1 cellular context compared by ENCODE assay signal in the genomic region with DNA sequence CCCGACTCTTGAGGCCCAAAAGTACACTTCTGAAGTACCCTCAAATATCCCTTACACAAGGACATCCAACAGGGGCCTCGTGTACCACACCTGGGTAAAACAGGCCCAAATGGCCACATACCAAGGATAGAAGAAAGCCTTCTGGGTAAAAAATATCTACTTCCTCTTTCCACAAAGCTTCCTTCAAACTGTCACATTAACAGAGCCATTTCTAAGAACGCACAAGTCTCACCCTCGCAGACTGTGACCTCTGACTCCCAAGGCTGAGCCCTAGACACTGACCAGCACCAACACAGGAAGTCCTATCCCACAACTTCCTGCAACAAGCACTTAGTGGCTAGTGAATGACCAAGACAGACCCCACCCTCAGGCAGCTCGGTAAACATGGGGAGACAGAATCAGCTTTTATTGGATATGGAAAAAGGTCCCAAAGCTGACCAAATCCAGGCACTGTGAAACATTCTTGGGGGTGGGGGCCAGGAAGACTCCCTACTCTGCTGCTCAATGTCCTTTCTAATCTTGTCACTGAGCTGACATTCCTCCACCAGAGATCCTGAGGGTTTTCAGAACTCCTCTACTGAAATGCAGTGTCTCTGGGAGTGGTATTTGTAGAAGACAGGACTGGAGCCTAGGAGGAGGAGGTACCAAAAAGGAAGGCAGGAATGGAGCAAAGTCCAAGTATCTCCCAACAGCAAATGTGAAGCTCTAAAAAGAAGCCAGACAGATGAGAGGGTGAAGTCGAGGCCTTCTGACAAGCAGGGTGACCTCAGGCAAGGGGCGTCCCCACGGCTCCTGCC.
A peak's percentile ranks its signal among the peaks of the same experiment; 100 is the strongest.
TF ChIP-seq lines count a peak whose summit lies in the region.

No MANE protein-coding gene starts in this region.

TF ChIP-seq in K562, 482 proteins besides CTCF, POLR2A, EP300 and RAD21 (continued from another document and continues in another):
- TF ChIP-seq ZNF165 (CRISPR knock-in tag; IDR thresholded peaks at IDR 0.05; ENCODE audit: borderline replicate concordance) (no peak), RREB1 (CRISPR knock-in tag; IDR thresholded peaks at IDR 0.05) (no peak), WHSC1 (IDR thresholded peaks at IDR 0.05; ENCODE audit: low read length) (no peak), JUNB (CRISPR knock-in tag; conservative IDR thresholded peaks at IDR 0.05) (no peak), SREBF1 (IDR thresholded peaks at IDR 0.05; ENCODE audit: borderline replicate concordance, low read depth, low read length) (no peak), POU5F1 (IDR thresholded peaks at IDR 0.05; ENCODE audit: borderline replicate concordance, low read depth, low read length, partially characterized antibody) (no peak), GABPA (tag; conservative IDR thresholded peaks at IDR 0.05; ENCODE audit: low read depth) (peak; percentile 89), ZNF57 (CRISPR knock-in tag; IDR thresholded peaks at IDR 0.05) (no peak), BRCA1 (IDR thresholded peaks at IDR 0.05) (no peak), BRCA1 (CRISPR knock-in tag; IDR thresholded peaks at IDR 0.05) (no peak), ZBTB49 (CRISPR knock-in tag; IDR thresholded peaks at IDR 0.05; ENCODE audit: borderline replicate concordance) (no peak), EHMT2 (IDR thresholded peaks at IDR 0.05) (peak; percentile 69; the same call in 1 of the 2 replicates), HDAC6 (IDR thresholded peaks at IDR 0.05; ENCODE audit: low read depth, low read length) (no peak), MTF1 (CRISPR knock-in tag; IDR thresholded peaks at IDR 0.05; ENCODE audit: borderline replicate concordance) (no peak), TCFL5 (CRISPR knock-in tag; conservative IDR thresholded peaks at IDR 0.05) (no peak), ZBTB7A (IDR thresholded peaks at IDR 0.05; ENCODE audit: borderline replicate concordance, control insufficient read depth, low read depth, low read length) (no peak), RAD51 (IDR thresholded peaks at IDR 0.05; ENCODE audit: borderline replicate concordance, low read depth) (no peak), CBFA2T3 (IDR thresholded peaks at IDR 0.05) (peak; percentile 62), TEAD1 (CRISPR knock-in tag; IDR thresholded peaks at IDR 0.05) (peak in 1 of 2 experiments; percentile 31; a peak in 1 of 4 replicates), HEY1 (CRISPR knock-in tag; IDR thresholded peaks at IDR 0.05; ENCODE audit: borderline replicate concordance) (no peak), GABPB2 (CRISPR knock-in tag; conservative IDR thresholded peaks at IDR 0.05) (no peak), ZNF717 (CRISPR knock-in tag; IDR thresholded peaks at IDR 0.05) (no peak), RBM39 (optimal IDR thresholded peaks at IDR 0.05; ENCODE audit: low read depth, low read length) (no peak), SRF (CRISPR knock-in tag; IDR thresholded peaks at IDR 0.05) (no peak), CHD2 (IDR thresholded peaks at IDR 0.05; ENCODE audit: low read depth, low read length) (no peak), RNF2 (IDR thresholded peaks at IDR 0.05) (peak; percentile 49; the same call in 1 of the 2 replicates), SMARCC2 (IDR thresholded peaks at IDR 0.05; ENCODE audit: low read depth) (no peak), ZNF354B (CRISPR knock-in tag; IDR thresholded peaks at IDR 0.05) (peak; percentile 39; the same call in 1 of the 2 replicates), ZNF316 (IDR thresholded peaks at IDR 0.05) (no peak), PTBP1 (IDR thresholded peaks at IDR 0.05; ENCODE audit: low read depth, low read length) (no peak), RBM15 (IDR thresholded peaks at IDR 0.05; ENCODE audit: insufficient read depth, low read length) (no peak), RBM22 (IDR thresholded peaks at IDR 0.05; ENCODE audit: low read depth, low read length, poor library complexity, severe bottlenecking) (no peak), TFAM (CRISPR knock-in tag; conservative IDR thresholded peaks at IDR 0.05) (no peak), BDP1 (IDR thresholded peaks at IDR 0.05; ENCODE audit: insufficient read depth, insufficient read length) (no peak), NR2C2 (CRISPR knock-in tag; IDR thresholded peaks at IDR 0.05) (peak; percentile 93), NR2C2 (tag; IDR thresholded peaks at IDR 0.05) (peak; percentile 98), TBL1XR1 (IDR thresholded peaks at IDR 0.05; ENCODE audit: low read length in 2 of 2) (peak in 1 of 2 experiments; percentile 89; a peak in 2 of 4 replicates)
- TF ChIP-seq, protein P1, sequence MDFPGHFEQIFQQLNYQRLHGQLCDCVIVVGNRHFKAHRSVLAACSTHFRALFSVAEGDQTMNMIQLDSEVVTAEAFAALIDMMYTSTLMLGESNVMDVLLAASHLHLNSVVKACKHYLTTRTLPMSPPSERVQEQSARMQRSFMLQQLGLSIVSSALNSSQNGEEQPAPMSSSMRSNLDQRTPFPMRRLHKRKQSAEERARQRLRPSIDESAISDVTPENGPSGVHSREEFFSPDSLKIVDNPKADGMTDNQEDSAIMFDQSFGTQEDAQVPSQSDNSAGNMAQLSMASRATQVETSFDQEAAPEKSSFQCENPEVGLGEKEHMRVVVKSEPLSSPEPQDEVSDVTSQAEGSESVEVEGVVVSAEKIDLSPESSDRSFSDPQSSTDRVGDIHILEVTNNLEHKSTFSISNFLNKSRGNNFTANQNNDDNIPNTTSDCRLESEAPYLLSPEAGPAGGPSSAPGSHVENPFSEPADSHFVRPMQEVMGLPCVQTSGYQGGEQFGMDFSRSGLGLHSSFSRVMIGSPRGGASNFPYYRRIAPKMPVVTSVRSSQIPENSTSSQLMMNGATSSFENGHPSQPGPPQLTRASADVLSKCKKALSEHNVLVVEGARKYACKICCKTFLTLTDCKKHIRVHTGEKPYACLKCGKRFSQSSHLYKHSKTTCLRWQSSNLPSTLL (IDR thresholded peaks at IDR 0.05), result no peak
- TF ChIP-seq, protein P2, sequence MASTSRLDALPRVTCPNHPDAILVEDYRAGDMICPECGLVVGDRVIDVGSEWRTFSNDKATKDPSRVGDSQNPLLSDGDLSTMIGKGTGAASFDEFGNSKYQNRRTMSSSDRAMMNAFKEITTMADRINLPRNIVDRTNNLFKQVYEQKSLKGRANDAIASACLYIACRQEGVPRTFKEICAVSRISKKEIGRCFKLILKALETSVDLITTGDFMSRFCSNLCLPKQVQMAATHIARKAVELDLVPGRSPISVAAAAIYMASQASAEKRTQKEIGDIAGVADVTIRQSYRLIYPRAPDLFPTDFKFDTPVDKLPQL (IDR thresholded peaks at IDR 0.05; ENCODE audit: extremely low read depth, insufficient read length), result no peak
- TF ChIP-seq, protein P3, sequence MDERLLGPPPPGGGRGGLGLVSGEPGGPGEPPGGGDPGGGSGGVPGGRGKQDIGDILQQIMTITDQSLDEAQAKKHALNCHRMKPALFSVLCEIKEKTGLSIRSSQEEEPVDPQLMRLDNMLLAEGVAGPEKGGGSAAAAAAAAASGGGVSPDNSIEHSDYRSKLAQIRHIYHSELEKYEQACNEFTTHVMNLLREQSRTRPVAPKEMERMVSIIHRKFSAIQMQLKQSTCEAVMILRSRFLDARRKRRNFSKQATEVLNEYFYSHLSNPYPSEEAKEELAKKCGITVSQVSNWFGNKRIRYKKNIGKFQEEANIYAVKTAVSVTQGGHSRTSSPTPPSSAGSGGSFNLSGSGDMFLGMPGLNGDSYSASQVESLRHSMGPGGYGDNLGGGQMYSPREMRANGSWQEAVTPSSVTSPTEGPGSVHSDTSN (CRISPR knock-in tag; IDR thresholded peaks at IDR 0.05; ENCODE audit: low read depth), result no peak
- TF ChIP-seq, protein P3 (tag; conservative IDR thresholded peaks at IDR 0.05; ENCODE audit: low read depth), result no peak; the same call in 1 of the 2 replicates
- TF ChIP-seq, protein P4, sequence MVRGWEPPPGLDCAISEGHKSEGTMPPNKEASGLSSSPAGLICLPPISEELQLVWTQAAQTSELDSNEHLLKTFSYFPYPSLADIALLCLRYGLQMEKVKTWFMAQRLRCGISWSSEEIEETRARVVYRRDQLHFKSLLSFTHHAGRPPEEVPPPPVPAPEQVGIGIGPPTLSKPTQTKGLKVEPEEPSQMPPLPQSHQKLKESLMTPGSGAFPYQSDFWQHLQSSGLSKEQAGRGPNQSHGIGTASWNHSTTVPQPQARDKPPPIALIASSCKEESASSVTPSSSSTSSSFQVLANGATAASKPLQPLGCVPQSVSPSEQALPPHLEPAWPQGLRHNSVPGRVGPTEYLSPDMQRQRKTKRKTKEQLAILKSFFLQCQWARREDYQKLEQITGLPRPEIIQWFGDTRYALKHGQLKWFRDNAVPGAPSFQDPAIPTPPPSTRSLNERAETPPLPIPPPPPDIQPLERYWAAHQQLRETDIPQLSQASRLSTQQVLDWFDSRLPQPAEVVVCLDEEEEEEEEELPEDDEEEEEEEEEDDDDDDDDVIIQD (CRISPR knock-in tag; IDR thresholded peaks at IDR 0.05), result no peak
- TF ChIP-seq, protein P5, sequence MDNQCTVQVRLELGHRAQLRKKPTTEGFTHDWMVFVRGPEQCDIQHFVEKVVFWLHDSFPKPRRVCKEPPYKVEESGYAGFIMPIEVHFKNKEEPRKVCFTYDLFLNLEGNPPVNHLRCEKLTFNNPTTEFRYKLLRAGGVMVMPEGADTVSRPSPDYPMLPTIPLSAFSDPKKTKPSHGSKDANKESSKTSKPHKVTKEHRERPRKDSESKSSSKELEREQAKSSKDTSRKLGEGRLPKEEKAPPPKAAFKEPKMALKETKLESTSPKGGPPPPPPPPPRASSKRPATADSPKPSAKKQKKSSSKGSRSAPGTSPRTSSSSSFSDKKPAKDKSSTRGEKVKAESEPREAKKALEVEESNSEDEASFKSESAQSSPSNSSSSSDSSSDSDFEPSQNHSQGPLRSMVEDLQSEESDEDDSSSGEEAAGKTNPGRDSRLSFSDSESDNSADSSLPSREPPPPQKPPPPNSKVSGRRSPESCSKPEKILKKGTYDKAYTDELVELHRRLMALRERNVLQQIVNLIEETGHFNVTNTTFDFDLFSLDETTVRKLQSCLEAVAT (IDR thresholded peaks at IDR 0.05), result no peak
- TF ChIP-seq, protein P6, sequence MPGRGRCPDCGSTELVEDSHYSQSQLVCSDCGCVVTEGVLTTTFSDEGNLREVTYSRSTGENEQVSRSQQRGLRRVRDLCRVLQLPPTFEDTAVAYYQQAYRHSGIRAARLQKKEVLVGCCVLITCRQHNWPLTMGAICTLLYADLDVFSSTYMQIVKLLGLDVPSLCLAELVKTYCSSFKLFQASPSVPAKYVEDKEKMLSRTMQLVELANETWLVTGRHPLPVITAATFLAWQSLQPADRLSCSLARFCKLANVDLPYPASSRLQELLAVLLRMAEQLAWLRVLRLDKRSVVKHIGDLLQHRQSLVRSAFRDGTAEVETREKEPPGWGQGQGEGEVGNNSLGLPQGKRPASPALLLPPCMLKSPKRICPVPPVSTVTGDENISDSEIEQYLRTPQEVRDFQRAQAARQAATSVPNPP (IDR thresholded peaks at IDR 0.05; ENCODE audit: borderline replicate concordance, insufficient read depth, insufficient read length), result no peak
